15 cellular contexts compared by ENCODE assay signal in genomic region chr2:127659408-127660290, GRCh38. TPM values are rescaled to one million over a fixed set of nuclear protein-coding genes. Genes with fewer than 3 reads are reported as not detected.
DNase-seq lines count a peak whose midpoint lies in the region; ATAC-seq, FAIRE-seq and TF ChIP-seq lines count a peak whose summit lies in the region.
"Had no signal": no experiment of that assay in that cellular context is flagged by ENCODE, and none has a peak within 500 bp of the region (broad histone marks: within the 10 kb centered on the region; RNA-seq: fewer than 3 reads in every experiment).

No MANE protein-coding gene starts in this region.

- no peak overlapping the region for H3K4me3 ChIP-seq in bronchial epithelial cell (ENCODE audit: low read depth, low read length)
- H3K4me3 ChIP-seq in left lung: no peak overlapping the region
- peak overlapping the region; percentile 23 to 58 for H3K4me3 ChIP-seq in stomach smooth muscle (ENCODE audit: low read length in 2 of 2)
- H3K4me3 ChIP-seq: HAP-1 had no signal

- H3K27ac ChIP-seq in left lung: peak overlapping the region; percentile 39 to 77
- H3K27ac ChIP-seq in stomach smooth muscle (ENCODE audit: low read length): peak overlapping the region; percentile 100

- peak; percentile 32 for FAIRE-seq in bronchial epithelial cell (lab: Jason Lieb, UNC)
- FAIRE-seq: GM19239 had no signal

- peak; percentile 7 for ATAC-seq in left lung
- no peak for ATAC-seq in SK-N-SH treated with all-trans-retinoic acid at 6 μM for 48 hours
- ATAC-seq: activated T-helper 17 cell treated with anti-CD3 and anti-CD28 coated beads, Interleukin-2, amount 50 U/mL, for 72 hours; sciatic nerve had no signal

- H3K27me3 ChIP-seq in bronchial epithelial cell (ENCODE audit: control insufficient read depth, insufficient read depth, low read length) (peaks cover 7% of the 10 kb centered on the region), left lung (peaks cover 3 to 18% of the 10 kb centered on the region in 2 donors), stomach smooth muscle (ENCODE audit: control insufficient read depth in 1 of 2, insufficient read depth in 2 of 2, low read length in 2 of 2) (no peaks in the 10 kb centered on the region)

- peaks cover 3 to 50% of the 10 kb centered on the region in 2 donors for H3K4me1 ChIP-seq in left lung
- H3K4me1 ChIP-seq in stomach smooth muscle (ENCODE audit: control insufficient read depth, insufficient read depth, low read length): peaks cover 95% of the 10 kb centered on the region
- H3K4me1 ChIP-seq: HAP-1 had no signal

- DNase-seq in MV-4-11 (lab: John Stamatoyannopoulos, UW): peak; percentile 72
- no peak for DNase-seq in bronchial epithelial cell (ENCODE audit: low read depth)
- DNase-seq in left lung: peak; percentile 31 to 53
- DNase-seq in NCI-H146 (lab: John Stamatoyannopoulos, UW): no peak
- DNase-seq in ACHN: no peak
- no peak for DNase-seq in HK-2 (ENCODE audit: unreplicated experiment)
- DNase-seq: activated B cell treated with CpG ODN at 0.5 μM for 24 hours, foreskin fibroblast, NCI-H226 had no signal

- H3K36me3 ChIP-seq in bronchial epithelial cell (ENCODE audit: control insufficient read depth, insufficient read depth, low read length) (no peaks in the 10 kb centered on the region), left lung (peaks cover 0 to 22% of the 10 kb centered on the region in 2 donors), stomach smooth muscle (ENCODE audit: control insufficient read depth in 2 of 2, insufficient read depth in 2 of 2, low read length in 2 of 2) (peaks cover 2 to 10% of the 10 kb centered on the region in 2 donors)
- H3K36me3 ChIP-seq: HAP-1 had no signal

- intact Hi-C loops in left lung (cut with DNase I): no loop called here

- in situ Hi-C loops in ACHN (cut with HindIII; ENCODE audit: low pct_ligation_motif_present, low pct_unique_long_range_greater_than_20kb, low sequenced_read_pairs): no loop called here

- H3K9ac ChIP-seq in stomach smooth muscle (ENCODE audit: low read length in 2 of 2): peak overlapping the region; percentile 75 to 77

- H3K9me3 ChIP-seq in left lung (no peaks in the 10 kb centered on the region), stomach smooth muscle (ENCODE audit: control insufficient read depth in 2 of 2, low read length in 2 of 2) (no peaks in the 10 kb centered on the region)
- H3K9me3 ChIP-seq: HAP-1 had no signal

- TF ChIP-seq CTCF in bronchial epithelial cell (IDR thresholded peaks at IDR 0.05; ENCODE audit: insufficient read depth, low read length, severe bottlenecking) (no peak), left lung (IDR thresholded peaks at IDR 0.05) (no peak)

TF ChIP-seq in SK-N-SH treated with all-trans-retinoic acid at 6 μM for 48 hours, 23 proteins besides CTCF, POLR2A, EP300 and RAD21:
- TF ChIP-seq, protein P1, sequence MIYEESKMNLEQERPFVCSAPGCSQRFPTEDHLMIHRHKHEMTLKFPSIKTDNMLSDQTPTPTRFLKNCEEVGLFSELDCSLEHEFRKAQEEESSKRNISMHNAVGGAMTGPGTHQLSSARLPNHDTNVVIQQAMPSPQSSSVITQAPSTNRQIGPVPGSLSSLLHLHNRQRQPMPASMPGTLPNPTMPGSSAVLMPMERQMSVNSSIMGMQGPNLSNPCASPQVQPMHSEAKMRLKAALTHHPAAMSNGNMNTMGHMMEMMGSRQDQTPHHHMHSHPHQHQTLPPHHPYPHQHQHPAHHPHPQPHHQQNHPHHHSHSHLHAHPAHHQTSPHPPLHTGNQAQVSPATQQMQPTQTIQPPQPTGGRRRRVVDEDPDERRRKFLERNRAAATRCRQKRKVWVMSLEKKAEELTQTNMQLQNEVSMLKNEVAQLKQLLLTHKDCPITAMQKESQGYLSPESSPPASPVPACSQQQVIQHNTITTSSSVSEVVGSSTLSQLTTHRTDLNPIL (CRISPR knock-in tag; IDR thresholded peaks at IDR 0.05; ENCODE audit: low read depth): no peak
- TF ChIP-seq OSR1 (CRISPR knock-in tag; IDR thresholded peaks at IDR 0.05) (no peak), ZFP3 (CRISPR knock-in tag; IDR thresholded peaks at IDR 0.05) (no peak), ZFP30 (CRISPR knock-in tag; IDR thresholded peaks at IDR 0.05) (no peak), ZC3H10 (CRISPR knock-in tag; IDR thresholded peaks at IDR 0.05) (no peak), ARNTL (CRISPR knock-in tag; IDR thresholded peaks at IDR 0.05; ENCODE audit: borderline replicate concordance, low read depth) (no peak), ZNF70 (CRISPR knock-in tag; IDR thresholded peaks at IDR 0.05) (no peak), TOX (CRISPR knock-in tag; IDR thresholded peaks at IDR 0.05; ENCODE audit: borderline replicate concordance) (no peak), ISL1 (CRISPR knock-in tag; IDR thresholded peaks at IDR 0.05) (no peak), CSRNP3 (CRISPR knock-in tag; IDR thresholded peaks at IDR 0.05) (no peak), ZNF565 (CRISPR knock-in tag; conservative IDR thresholded peaks at IDR 0.05; ENCODE audit: low read depth) (no peak), POU6F1 (CRISPR knock-in tag; IDR thresholded peaks at IDR 0.05; ENCODE audit: borderline replicate concordance, low read depth) (no peak), PPARA (CRISPR knock-in tag; IDR thresholded peaks at IDR 0.05; ENCODE audit: borderline replicate concordance) (no peak)
- TF ChIP-seq, protein P2, sequence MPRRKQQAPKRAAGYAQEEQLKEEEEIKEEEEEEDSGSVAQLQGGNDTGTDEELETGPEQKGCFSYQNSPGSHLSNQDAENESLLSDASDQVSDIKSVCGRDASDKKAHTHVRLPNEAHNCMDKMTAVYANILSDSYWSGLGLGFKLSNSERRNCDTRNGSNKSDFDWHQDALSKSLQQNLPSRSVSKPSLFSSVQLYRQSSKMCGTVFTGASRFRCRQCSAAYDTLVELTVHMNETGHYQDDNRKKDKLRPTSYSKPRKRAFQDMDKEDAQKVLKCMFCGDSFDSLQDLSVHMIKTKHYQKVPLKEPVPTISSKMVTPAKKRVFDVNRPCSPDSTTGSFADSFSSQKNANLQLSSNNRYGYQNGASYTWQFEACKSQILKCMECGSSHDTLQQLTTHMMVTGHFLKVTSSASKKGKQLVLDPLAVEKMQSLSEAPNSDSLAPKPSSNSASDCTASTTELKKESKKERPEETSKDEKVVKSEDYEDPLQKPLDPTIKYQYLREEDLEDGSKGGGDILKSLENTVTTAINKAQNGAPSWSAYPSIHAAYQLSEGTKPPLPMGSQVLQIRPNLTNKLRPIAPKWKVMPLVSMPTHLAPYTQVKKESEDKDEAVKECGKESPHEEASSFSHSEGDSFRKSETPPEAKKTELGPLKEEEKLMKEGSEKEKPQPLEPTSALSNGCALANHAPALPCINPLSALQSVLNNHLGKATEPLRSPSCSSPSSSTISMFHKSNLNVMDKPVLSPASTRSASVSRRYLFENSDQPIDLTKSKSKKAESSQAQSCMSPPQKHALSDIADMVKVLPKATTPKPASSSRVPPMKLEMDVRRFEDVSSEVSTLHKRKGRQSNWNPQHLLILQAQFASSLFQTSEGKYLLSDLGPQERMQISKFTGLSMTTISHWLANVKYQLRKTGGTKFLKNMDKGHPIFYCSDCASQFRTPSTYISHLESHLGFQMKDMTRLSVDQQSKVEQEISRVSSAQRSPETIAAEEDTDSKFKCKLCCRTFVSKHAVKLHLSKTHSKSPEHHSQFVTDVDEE (CRISPR knock-in tag; IDR thresholded peaks at IDR 0.05): no peak

RNA-seq across cellular contexts. Expression of gene GPR17, which starts 13.7 kb away (rescaled TPM):
- total RNA-seq in bronchial epithelial cell (not detected in 2 replicates), left lung (under 1 TPM; 0.24 to 0.26 TPM)
- total RNA-seq: activated B cell treated with CpG ODN at 0.5 μM for 24 hours; activated T-helper 17 cell treated with anti-CD3 and anti-CD28 coated beads, Interleukin-2, amount 50 U/mL, for 72 hours had no signal

RNA-seq across cellular contexts. Expression of gene LIMS2, which starts 15.7 kb away (rescaled TPM):
- 0.79 TPM in 1 of 2 replicates, not detected in the other for total RNA-seq in bronchial epithelial cell
- 100 to 1,000 TPM in 1 of 2 donors, 10 to 100 TPM in 1; 50.5 to 122 TPM for total RNA-seq in left lung

RNA-seq across cellular contexts. Expression of gene SFT2D3, which starts 41.6 kb away (rescaled TPM):
- total RNA-seq in bronchial epithelial cell: 3.2 and 5.0 TPM in 2 replicates
- 1 to 10 TPM; 4.7 to 6.8 TPM for total RNA-seq in left lung

Comparison
In these comparisons a context has a peak if more than half of its experiments do, and no peak if none do; other contexts are left out.
1. DNase-seq: peak in MV-4-11 (single experiment) and left lung (2 of 2); none in bronchial epithelial cell (single experiment), NCI-H146 (single experiment), ACHN (single experiment) and HK-2 (single experiment).
2. H3K4me3 ChIP-seq: peak in stomach smooth muscle (2 of 2); none in bronchial epithelial cell (single experiment) and left lung (0 of 2).
3. RNA of gene LIMS2, which starts 15.7 kb away (total RNA-seq): 50.5 to 122 TPM in left lung; 0.79 TPM in bronchial epithelial cell; every median in the first group is over 10 times any median in the second.